In genomic region chr6:30915591-30915946, GRCh38 we compare ENCODE assay signal across 8 cellular contexts. TPM values are rescaled to one million over a fixed set of nuclear protein-coding genes. Genes with fewer than 3 reads are reported as not detected.
DNase-seq lines count a peak whose midpoint lies in the region; ATAC-seq and TF ChIP-seq lines count a peak whose summit lies in the region.

No MANE protein-coding gene starts in this region.

- POLR2A ChIA-PET in BJ (lab: Charles Lee), result no interaction called here

- no peak overlapping the region for H2AFZ ChIP-seq in trophoblast cell (ENCODE audit: insufficient read depth, low read length, poor library complexity)

- H3K4me3 ChIP-seq in BJ (ENCODE audit: low read depth, low read length), result no peak overlapping the region
- no peak overlapping the region for H3K4me3 ChIP-seq in trophoblast cell (ENCODE audit: low read depth, low read length)

- no peak overlapping the region for H3K9ac ChIP-seq in trophoblast cell (ENCODE audit: low read length)

- peak overlapping the region; percentile 46 for H2BK120ac ChIP-seq in trophoblast cell (ENCODE audit: insufficient read depth, low read length, poor library complexity)

- H3K18ac ChIP-seq in trophoblast cell (ENCODE audit: low read length), result no peak overlapping the region

- no peak overlapping the region for H3K27ac ChIP-seq in trophoblast cell (ENCODE audit: low read depth, low read length)

- no peak overlapping the region for H2BK5ac ChIP-seq in trophoblast cell (ENCODE audit: low read depth, low read length, poor library complexity)

- peaks cover 23% of the 10 kb centered on the region for H3K36me3 ChIP-seq in BJ (ENCODE audit: control insufficient read depth, insufficient read depth, low read length)
- peaks cover 35 to 37% of the 10 kb centered on the region in 2 experiments for H3K36me3 ChIP-seq in trophoblast cell (ENCODE audit: control insufficient read depth in 1 of 2, insufficient read depth in 2 of 2, low read length in 2 of 2)

- H3K27ac Mint-ChIP-seq in activated naive CD4-positive, alpha-beta T cell treated with anti-CD3 and anti-CD28 coated beads, Interleukin-2, amount 50 U/mL, for 72 hours, result peak overlapping the region; percentile 80 to 86

- peak overlapping the region; percentile 12 for H4K91ac ChIP-seq in trophoblast cell (ENCODE audit: low read depth, low read length)

- CTCF ChIA-PET in BJ (lab: Yijun Ruan, JAX), result interaction anchor here (0.6 to 12.2 kb wide), 42 partner anchors 10 to 277 kb away, joined by 3 to 194 read pairs (median 4); partner anchors contain the start of genes CDSN, DDR1, DHX16 and MUC21

- in situ Hi-C loops in GM13977 (cut with MboI; ENCODE audit: low pct_unique_long_range_greater_than_20kb, low sequenced_read_pairs, unreplicated experiment), result loop anchor here (5.0 kb wide), 1 partner anchor 162 kb away; no protein-coding TSS in a partner anchor

- TF ChIP-seq CTCF in BJ (IDR thresholded peaks at IDR 0.05; ENCODE audit: insufficient read depth, low read depth, low read length) (peak; percentile 73), GM13977 (IDR thresholded peaks at IDR 0.05; ENCODE audit: extremely low read depth, insufficient read depth, missing control alignments) (peak; percentile 69)

- no peak for ATAC-seq in activated naive CD4-positive, alpha-beta T cell treated with anti-CD3 and anti-CD28 coated beads, Interleukin-2, amount 50 U/mL, for 72 hours
- ATAC-seq in HG03442 (IDR thresholded peaks at IDR 0.05; ENCODE audit: unreplicated experiment) (no peak), GM19455 (IDR thresholded peaks at IDR 0.05; ENCODE audit: unreplicated experiment) (no peak)

- peaks cover 4% of the 10 kb centered on the region for H3K79me2 ChIP-seq in trophoblast cell (ENCODE audit: control insufficient read depth, insufficient read depth, low read length, poor library complexity)

- H3K4me2 ChIP-seq in trophoblast cell (ENCODE audit: low read length), result no peak overlapping the region

- no peak overlapping the region for H2BK12ac ChIP-seq in trophoblast cell (ENCODE audit: low read length)

- H3K4ac ChIP-seq in trophoblast cell (ENCODE audit: low read depth, low read length), result no peak overlapping the region

- H3K79me1 ChIP-seq in trophoblast cell (ENCODE audit: low read length), result peaks cover 6% of the 10 kb centered on the region

- no peaks in the 10 kb centered on the region for H3K9me3 Mint-ChIP-seq in activated naive CD4-positive, alpha-beta T cell treated with anti-CD3 and anti-CD28 coated beads, Interleukin-2, amount 50 U/mL, for 72 hours

- H3K36me3 Mint-ChIP-seq in activated naive CD4-positive, alpha-beta T cell treated with anti-CD3 and anti-CD28 coated beads, Interleukin-2, amount 50 U/mL, for 72 hours, result peaks cover 11 to 21% of the 10 kb centered on the region in 2 donors

- no peak overlapping the region for H3K14ac ChIP-seq in trophoblast cell (ENCODE audit: low read length)

- peaks cover 4 to 8% of the 10 kb centered on the region in 2 experiments for H3K4me1 ChIP-seq in trophoblast cell (ENCODE audit: control insufficient read depth in 1 of 2, insufficient read depth in 2 of 2, low read length in 2 of 2)

- H4K8ac ChIP-seq in trophoblast cell (ENCODE audit: low read depth, low read length), result peak overlapping the region; percentile 7

- no peak overlapping the region for H4K12ac ChIP-seq in trophoblast cell (ENCODE audit: low read depth, low read length)

- WGBS in trophoblast cell (ENCODE audit: extremely low coverage, insufficient coverage, insufficient read length), result no CpG with 5 or more reads among the region's 5 CpGs

- no peak overlapping the region for H2AK5ac ChIP-seq in trophoblast cell (ENCODE audit: low read length)

- no peaks in the 10 kb centered on the region for H3K9me3 ChIP-seq in trophoblast cell (ENCODE audit: insufficient read depth, low read depth, low read length)

- H3K27me3 ChIP-seq in BJ (ENCODE audit: control insufficient read depth, insufficient read depth, low read length), result no peaks in the 10 kb centered on the region
- no peaks in the 10 kb centered on the region for H3K27me3 ChIP-seq in trophoblast cell (ENCODE audit: insufficient read depth, low read length)

- DNase-seq in BJ (ENCODE audit: low read depth), result no peak
- peak; percentile 88 for DNase-seq in GM13977 (ENCODE audit: low spot score)
- peak; percentile 66 for DNase-seq in NCI-H460 (ENCODE audit: extremely low read depth, low read depth)
- DNase-seq in activated naive CD4-positive, alpha-beta T cell treated with anti-CD3 and anti-CD28 coated beads, Interleukin-2, amount 50 U/mL, for 72 hours (ENCODE audit: low spot score in 2 of 2), result peak in 1 of 2 donors; percentile 27
- DNase-seq in glomerular visceral epithelial cell (ENCODE audit: extremely low spot score), result peak; percentile 74
- DNase-seq in trophoblast cell, result peak; percentile 11 to 64

- no peak overlapping the region for H3K23ac ChIP-seq in trophoblast cell (ENCODE audit: low read length)

RNA-seq across cellular contexts. Expression of gene VARS2, which starts 1.5 kb away (rescaled TPM):
- 14.8 and 16.1 TPM in 2 replicates for polyA plus RNA-seq in BJ (2011; rRNA removed)
- polyA minus RNA-seq in BJ (2011; rRNA and poly(A)+ RNA removed), result 10.3 and 15.8 TPM in 2 replicates
- 17.7 and 24.6 TPM in 2 replicates for total RNA-seq in NCI-H460 (2014; rRNA removed; shearing (Covaris generic))
- polyA plus RNA-seq in NCI-H460 (2014; cell fraction: nucleus; rRNA removed), result 50.1 and 82.0 TPM in 2 replicates
- total RNA-seq in activated naive CD4-positive, alpha-beta T cell treated with anti-CD3 and anti-CD28 coated beads, Interleukin-2, amount 50 U/mL, for 72 hours, result 10 to 100 TPM; 55.1 to 55.7 TPM
- polyA plus RNA-seq in trophoblast cell (2013), result 10.5 and 10.6 TPM in 2 replicates

RNA-seq across cellular contexts. Expression of gene GTF2H4, which starts 7.6 kb away (rescaled TPM):
- polyA plus RNA-seq in BJ (2011; rRNA removed), result 24.9 and 28.2 TPM in 2 replicates
- polyA minus RNA-seq in BJ (2011; rRNA and poly(A)+ RNA removed), result 12.8 and 13.3 TPM in 2 replicates
- total RNA-seq in NCI-H460 (2014; rRNA removed; shearing (Covaris generic)), result 16.2 and 16.9 TPM in 2 replicates
- 19.4 and 56.5 TPM in 2 replicates for polyA plus RNA-seq in NCI-H460 (2014; cell fraction: nucleus; rRNA removed)
- 10 to 100 TPM; 27.6 to 44.9 TPM for total RNA-seq in activated naive CD4-positive, alpha-beta T cell treated with anti-CD3 and anti-CD28 coated beads, Interleukin-2, amount 50 U/mL, for 72 hours
- polyA plus RNA-seq in trophoblast cell (2013), result 38.3 and 38.5 TPM in 2 replicates

RNA-seq across cellular contexts. Expression of gene SFTA2, which starts 16.4 kb away (rescaled TPM):
- not detected in 2 replicates for polyA plus RNA-seq in BJ (2011; rRNA removed)
- not detected in 2 replicates for polyA minus RNA-seq in BJ (2011; rRNA and poly(A)+ RNA removed)
- not detected in 2 replicates for total RNA-seq in NCI-H460 (2014; rRNA removed; shearing (Covaris generic))
- polyA plus RNA-seq in NCI-H460 (2014; cell fraction: nucleus; rRNA removed), result not detected in 2 replicates
- total RNA-seq in activated naive CD4-positive, alpha-beta T cell treated with anti-CD3 and anti-CD28 coated beads, Interleukin-2, amount 50 U/mL, for 72 hours, result not detected
- not detected in 2 replicates for polyA plus RNA-seq in trophoblast cell (2013)

RNA-seq across cellular contexts. Expression of gene MUCL3, which starts 25.2 kb away (rescaled TPM):
- not detected in 2 replicates for polyA plus RNA-seq in BJ (2011; rRNA removed)
- not detected in 2 replicates for polyA minus RNA-seq in BJ (2011; rRNA and poly(A)+ RNA removed)
- 0.15 TPM in 1 of 2 replicates, not detected in the other for total RNA-seq in NCI-H460 (2014; rRNA removed; shearing (Covaris generic))
- not detected in 2 replicates for polyA plus RNA-seq in NCI-H460 (2014; cell fraction: nucleus; rRNA removed)
- not detected for total RNA-seq in activated naive CD4-positive, alpha-beta T cell treated with anti-CD3 and anti-CD28 coated beads, Interleukin-2, amount 50 U/mL, for 72 hours
- 0.01 and 0.03 TPM in 2 replicates for polyA plus RNA-seq in trophoblast cell (2013)

RNA-seq across cellular contexts. Expression of gene DDR1, which starts 31.2 kb away (rescaled TPM):
- 10.6 and 17.0 TPM in 2 replicates for polyA plus RNA-seq in BJ (2011; rRNA removed)
- 15.0 and 29.9 TPM in 2 replicates for polyA minus RNA-seq in BJ (2011; rRNA and poly(A)+ RNA removed)
- total RNA-seq in NCI-H460 (2014; rRNA removed; shearing (Covaris generic)), result 18.4 and 23.8 TPM in 2 replicates
- 22.5 and 24.5 TPM in 2 replicates for polyA plus RNA-seq in NCI-H460 (2014; cell fraction: nucleus; rRNA removed)
- 10 to 100 TPM; 15.2 to 20.7 TPM for total RNA-seq in activated naive CD4-positive, alpha-beta T cell treated with anti-CD3 and anti-CD28 coated beads, Interleukin-2, amount 50 U/mL, for 72 hours
- 137 and 142 TPM in 2 replicates for polyA plus RNA-seq in trophoblast cell (2013)
